18 cellular contexts compared by ENCODE assay signal in genomic region chr13:103134271-103134670, GRCh38.
DNase-seq lines count a peak whose midpoint lies in the region; ATAC-seq, FAIRE-seq and TF ChIP-seq lines count a peak whose summit lies in the region.
"Had no signal": no experiment of that assay in that cellular context is flagged by ENCODE, and none has a peak within 500 bp of the region (broad histone marks: within the 10 kb centered on the region; RNA-seq: fewer than 3 reads in every experiment).

No MANE protein-coding gene starts in this region.

- H3K27ac ChIP-seq in breast epithelium = no peak overlapping the region
- no peak overlapping the region for H3K27ac ChIP-seq in aorta (ENCODE audit: low read depth in 1 of 2, low read length in 2 of 2)

- peak; percentile 61 for ATAC-seq in HG02610 (IDR thresholded peaks at IDR 0.05; ENCODE audit: unreplicated experiment)
- ATAC-seq in HG03159 (IDR thresholded peaks at IDR 0.05; ENCODE audit: unreplicated experiment) = peak; percentile 43
- ATAC-seq in aorta (ENCODE audit: low FRiP score) = no peak

- POLR2A ChIA-PET in activated CD4-positive, alpha-beta memory T cell treated with anti-CD3 and anti-CD28 coated beads for 36 hours (lab: Charles Lee) = no interaction called here

- TF ChIP-seq POLR2A in breast epithelium (IDR thresholded peaks at IDR 0.05) = no peak

- H3K36me3 Mint-ChIP-seq in activated CD4-positive, alpha-beta memory T cell treated with anti-CD3 and anti-CD28 coated beads for 36 hours = no peaks in the 10 kb centered on the region
- H3K36me3 Mint-ChIP-seq: CD14-positive monocyte had no signal

- intact Hi-C loops in breast epithelium (cut with DNase I; ENCODE audit: low total_unique reads) = no loop called here
- intact Hi-C loops in aorta (cut with DNase I) = no loop called here
- intact Hi-C loops in activated CD4-positive, alpha-beta memory T cell treated with anti-CD3 and anti-CD28 coated beads for 36 hours (cut with micrococcal nuclease) = no loop called here

- DNase-seq in GM19239 (ENCODE audit: insufficient read length, low spot score) (no peak), breast epithelium (ENCODE audit: low spot score in 2 of 2) (no peak), aorta (no peak)
- DNase-seq in stimulated activated CD8-positive, alpha-beta memory T cell treated with anti-CD3 and anti-CD28 coated beads, Interleukin-4, amount 100 ng/mL, for 48 hours = no peak
- DNase-seq in activated CD4-positive, alpha-beta memory T cell treated with anti-CD3 and anti-CD28 coated beads for 36 hours = no peak
- DNase-seq: activated B cell treated with CpG ODN at 0.5 μM for 24 hours; activated naive CD4-positive, alpha-beta T cell; DMS79; erythroblast; HFFc6; mammary epithelial cell; NCI-H2107; NCI-H774; nephron progenitor cell; stimulated activated CD4-positive, alpha-beta T cell treated with anti-CD3 and anti-CD28 coated beads, Interleukin-12 subunit alpha, Interleukin-12 subunit beta, amount 100 ng/mL, for 4 hours had no signal

- H3K4me3 ChIP-seq in breast epithelium (no peak overlapping the region), aorta (ENCODE audit: low read length in 2 of 2) (no peak overlapping the region)

- no peak overlapping the region for H3K27ac Mint-ChIP-seq in activated CD4-positive, alpha-beta memory T cell treated with anti-CD3 and anti-CD28 coated beads for 36 hours
- H3K27ac Mint-ChIP-seq: activated B cell treated with CpG ODN at 0.5 μM for 24 hours, CD14-positive monocyte, HFFc6, nephron progenitor cell had no signal

- TF ChIP-seq CTCF in breast epithelium (IDR thresholded peaks at IDR 0.05) = no peak

- no peaks in the 10 kb centered on the region for H3K27me3 Mint-ChIP-seq in activated CD4-positive, alpha-beta memory T cell treated with anti-CD3 and anti-CD28 coated beads for 36 hours
- H3K27me3 Mint-ChIP-seq: activated B cell treated with CpG ODN at 0.5 μM for 24 hours had no signal

- H3K36me3 ChIP-seq in breast epithelium = no peaks in the 10 kb centered on the region
- no peaks in the 10 kb centered on the region for H3K36me3 ChIP-seq in aorta (ENCODE audit: control insufficient read depth in 1 of 2, insufficient read depth in 2 of 2, low read length in 1 of 2)

- no peaks in the 10 kb centered on the region for H3K9me3 ChIP-seq in breast epithelium
- H3K9me3 ChIP-seq in aorta (ENCODE audit: control insufficient read depth, low read length) = no peaks in the 10 kb centered on the region

- WGBS in aorta, 2 donors = 28 to 32% methylated on average over 2 of the region's 2 CpGs

- CTCF ChIA-PET in activated CD4-positive, alpha-beta memory T cell treated with anti-CD3 and anti-CD28 coated beads for 36 hours (lab: Charles Lee) = no interaction called here

- H3K27me3 ChIP-seq in breast epithelium (no peaks in the 10 kb centered on the region), aorta (ENCODE audit: control insufficient read depth in 1 of 2, insufficient read depth in 2 of 2, low read length in 1 of 2) (no peaks in the 10 kb centered on the region)

- FAIRE-seq in GM19239 (lab: Jason Lieb, UNC) = peak; percentile 89

- H3K4me3 Mint-ChIP-seq in activated CD4-positive, alpha-beta memory T cell treated with anti-CD3 and anti-CD28 coated beads for 36 hours = no peak overlapping the region
- H3K4me3 Mint-ChIP-seq: activated B cell treated with CpG ODN at 0.5 μM for 24 hours, CD14-positive monocyte, HFFc6, nephron progenitor cell had no signal

- H3K4me1 Mint-ChIP-seq in activated CD4-positive, alpha-beta memory T cell treated with anti-CD3 and anti-CD28 coated beads for 36 hours (ENCODE audit: low read depth) = no peaks in the 10 kb centered on the region
- H3K4me1 Mint-ChIP-seq: activated B cell treated with CpG ODN at 0.5 μM for 24 hours, CD14-positive monocyte had no signal

- H3K9me3 Mint-ChIP-seq in activated CD4-positive, alpha-beta memory T cell treated with anti-CD3 and anti-CD28 coated beads for 36 hours = no peaks in the 10 kb centered on the region
- H3K9me3 Mint-ChIP-seq: activated B cell treated with CpG ODN at 0.5 μM for 24 hours, nephron progenitor cell had no signal

- no peaks in the 10 kb centered on the region for H3K4me1 ChIP-seq in breast epithelium
- H3K4me1 ChIP-seq in aorta (ENCODE audit: control insufficient read depth in 1 of 2, insufficient read depth in 2 of 2, low read length in 2 of 2) = no peaks in the 10 kb centered on the region
